Comparison of ENCODE assay signal across 12 cellular contexts in genomic region chr22:46881373-46882118, GRCh38.
A peak's percentile ranks its signal among the peaks of the same experiment; 100 is the strongest.
DNase-seq lines count a peak whose midpoint lies in the region; ATAC-seq and TF ChIP-seq lines count a peak whose summit lies in the region.
"Had no signal": no experiment of that assay in that cellular context is flagged by ENCODE, and none has a peak within 500 bp of the region (broad histone marks: within the 10 kb centered on the region; RNA-seq: fewer than 3 reads in every experiment).

No MANE protein-coding gene starts in this region.

- no peak overlapping the region for H3K4me3 ChIP-seq in SK-N-SH (ENCODE audit: low read depth in 2 of 2, low read length in 1 of 2)
- no peak overlapping the region for H3K4me3 ChIP-seq in thyroid gland (replicated peaks in 1 of 3)
- H3K4me3 ChIP-seq: cardiac muscle cell had no signal

- TF ChIP-seq EP300 in SK-N-SH (IDR thresholded peaks at IDR 0.05; ENCODE audit: borderline replicate concordance in 1 of 2, low read depth in 1 of 2, low read length in 1 of 2), result no peak

- CTCF ChIA-PET in SK-N-SH (lab: Yijun Ruan, JAX), result no interaction called here
- CTCF ChIA-PET in GM10248 (lab: Yijun Ruan, JAX), result no interaction called here

- no peak overlapping the region for H3K9ac ChIP-seq in SK-N-SH

- intact Hi-C loops in Right ventricle myocardium inferior (cut with DNase I), result no loop called here
- intact Hi-C loops in cardiac septum (cut with DNase I), result no loop called here
- intact Hi-C loops in Right ventricle myocardium superior (cut with DNase I), result no loop called here
- intact Hi-C loops in thyroid gland (cut with DNase I), result no loop called here

- ATAC-seq in Right ventricle myocardium inferior (peak; percentile 94), Right ventricle myocardium superior (ENCODE audit: poor library complexity) (peak; percentile 91)

- H4K20me1 ChIP-seq in SK-N-SH (ENCODE audit: insufficient read depth), result peaks cover 8% of the 10 kb centered on the region; the same call in 1 of the 2 replicates

- peaks cover 0 to 3% of the 10 kb centered on the region in 2 experiments; a peak in 1 of 4 replicates for H3K4me1 ChIP-seq in SK-N-SH (ENCODE audit: control insufficient read depth in 1 of 2, insufficient read depth in 2 of 2, low read depth in 1 of 2, low read length in 1 of 2)
- no peaks in the 10 kb centered on the region for H3K4me1 ChIP-seq in thyroid gland

- H3K9me2 ChIP-seq in SK-N-SH, result no peaks in the 10 kb centered on the region

- no peaks in the 10 kb centered on the region for H3K36me3 ChIP-seq in SK-N-SH (replicated peaks in 1 of 2; ENCODE audit: control insufficient read depth in 1 of 2, insufficient read depth in 2 of 2, low read length in 1 of 2)
- H3K36me3 ChIP-seq in thyroid gland, result no peaks in the 10 kb centered on the region
- H3K36me3 ChIP-seq: cardiac muscle cell, WERI-Rb-1 had no signal

- H3K79me2 ChIP-seq in SK-N-SH (ENCODE audit: insufficient read depth), result no peaks in the 10 kb centered on the region

- H3K27ac ChIP-seq in SK-N-SH (ENCODE audit: low read depth in 2 of 2, low read length in 1 of 2), result no peak overlapping the region
- no peak overlapping the region for H3K27ac ChIP-seq in thyroid gland
- H3K27ac ChIP-seq: cardiac muscle cell, WERI-Rb-1 had no signal

- WGBS in SK-N-SH (ENCODE audit: low lambda C conversion rate), result 94% methylated on average over 11 of the region's 11 CpGs
- WGBS in thyroid gland, 2 donors, result 92 to 94% methylated on average over 10 to 11 of the region's 11 CpGs

- no peak overlapping the region for H2AFZ ChIP-seq in SK-N-SH (ENCODE audit: low read depth)

- no peaks in the 10 kb centered on the region for H3K9me3 ChIP-seq in SK-N-SH
- H3K9me3 ChIP-seq in thyroid gland, result no peaks in the 10 kb centered on the region

- no peak for TF ChIP-seq CTCF in SK-N-SH (IDR thresholded peaks at IDR 0.05)
- TF ChIP-seq CTCF in thyroid gland (IDR thresholded peaks at IDR 0.05), result no peak
- no peak for TF ChIP-seq CTCF in GM10248 (IDR thresholded peaks at IDR 0.05; ENCODE audit: control extremely low read depth, extremely low read depth, low read depth, missing control alignments)

- POLR2A ChIA-PET in SK-N-SH (lab: Yijun Ruan, JAX) (no interaction called here), GM10248 (lab: Yijun Ruan, JAX) (no interaction called here)

- no peaks in the 10 kb centered on the region for H3K27me3 ChIP-seq in SK-N-SH (ENCODE audit: insufficient read depth)
- no peaks in the 10 kb centered on the region for H3K27me3 ChIP-seq in thyroid gland
- H3K27me3 ChIP-seq: cardiac muscle cell had no signal

- TF ChIP-seq POLR2A in thyroid gland (IDR thresholded peaks at IDR 0.05), result no peak

- no peak for TF ChIP-seq RAD21 in SK-N-SH (IDR thresholded peaks at IDR 0.05; ENCODE audit: low read length)

- H3K4me2 ChIP-seq in SK-N-SH, result no peak overlapping the region

- H3F3A ChIP-seq in SK-N-SH (replicated peaks; ENCODE audit: insufficient read depth), result no peaks in the 10 kb centered on the region

- peak; percentile 77 for DNase-seq in Right ventricle myocardium inferior (ENCODE audit: missing footprints)
- no peak for DNase-seq in cardiac septum (ENCODE audit: low spot score)
- DNase-seq in SK-N-SH, result no peak
- peak; percentile 69 for DNase-seq in Right ventricle myocardium superior
- DNase-seq in thyroid gland, result peak; percentile 27 to 33
- no peak for DNase-seq in H4 (ENCODE audit: low spot score)
- DNase-seq in GM10248 (ENCODE audit: extremely low spot score), result no peak
- DNase-seq in NOMO-1 treated with dmso at 0.1 percent for 144 hours (lab: John Stamatoyannopoulos, UW; ENCODE audit: unreplicated experiment), result no peak
- DNase-seq: naive B cell, NCI-H446 treated with DMSO at 0.1 percent for 48 hours, WERI-Rb-1 had no signal

TF ChIP-seq in SK-N-SH, 30 proteins besides CTCF, POLR2A, EP300 and RAD21:
- TF ChIP-seq FOSL2 (IDR thresholded peaks at IDR 0.05; ENCODE audit: borderline replicate concordance, low read depth) (peak; percentile 38; the same call in 1 of the 2 replicates), TAF1 (IDR thresholded peaks at IDR 0.05; ENCODE audit: borderline replicate concordance, low read depth, low read length) (no peak)

Comparison
In these comparisons a context has a peak if more than half of its experiments do, and no peak if none do; other contexts are left out.
1. DNase-seq: peak in Right ventricle myocardium inferior (single experiment), Right ventricle myocardium superior (single experiment) and thyroid gland (2 of 2); none in cardiac septum (single experiment), SK-N-SH (single experiment), H4 (single experiment), GM10248 (single experiment) and NOMO-1 treated with dmso at 0.1 percent for 144 hours (single experiment).